In genomic region chr17:80204626-80205468, GRCh38 we compare ENCODE assay signal across 2 cellular contexts.
A peak's percentile ranks its signal among the peaks of the same experiment; 100 is the strongest.
TF ChIP-seq lines count a peak whose summit lies in the region.

No MANE protein-coding gene starts in this region.

TF ChIP-seq in H1, 55 proteins besides CTCF, POLR2A, EP300 and RAD21:
- TF ChIP-seq CEBPB (IDR thresholded peaks at IDR 0.05; ENCODE audit: low read depth, low read length) (no peak), TEAD4 (IDR thresholded peaks at IDR 0.05; ENCODE audit: low read depth, low read length) (0 out of 2 replicates have a peak, but pooled peaks have one; percentile 6), CHD7 (IDR thresholded peaks at IDR 0.05; ENCODE audit: insufficient replicate concordance, low read length) (no peak), RBBP5 (IDR thresholded peaks at IDR 0.05; ENCODE audit: borderline replicate concordance, low read depth, low read length) (no peak), CBX8 (IDR thresholded peaks at IDR 0.05; ENCODE audit: borderline replicate concordance, low read depth, low read length) (no peak), BCL11A (IDR thresholded peaks at IDR 0.05; ENCODE audit: low read depth in 2 of 2, low read length in 2 of 2) (no peak)

TF ChIP-seq in SK-N-SH treated with all-trans-retinoic acid at 6 μM for 48 hours, 23 proteins besides CTCF, POLR2A, EP300 and RAD21:
- TF ChIP-seq RARB (CRISPR knock-in tag; IDR thresholded peaks at IDR 0.05) (no peak), PPARA (CRISPR knock-in tag; IDR thresholded peaks at IDR 0.05; ENCODE audit: borderline replicate concordance) (no peak), SNAI2 (CRISPR knock-in tag; IDR thresholded peaks at IDR 0.05) (no peak), GLIS3 (CRISPR knock-in tag; IDR thresholded peaks at IDR 0.05) (no peak), PATZ1 (CRISPR knock-in tag; IDR thresholded peaks at IDR 0.05; ENCODE audit: borderline replicate concordance) (no peak), OSR1 (CRISPR knock-in tag; IDR thresholded peaks at IDR 0.05) (no peak), ZNF70 (CRISPR knock-in tag; IDR thresholded peaks at IDR 0.05) (no peak), ZNF565 (CRISPR knock-in tag; conservative IDR thresholded peaks at IDR 0.05; ENCODE audit: low read depth) (no peak), TCF4 (CRISPR knock-in tag; IDR thresholded peaks at IDR 0.05; ENCODE audit: borderline replicate concordance) (no peak), TOX (CRISPR knock-in tag; IDR thresholded peaks at IDR 0.05; ENCODE audit: borderline replicate concordance) (no peak), ARNTL (CRISPR knock-in tag; IDR thresholded peaks at IDR 0.05; ENCODE audit: borderline replicate concordance, low read depth) (no peak), ZC3H10 (CRISPR knock-in tag; IDR thresholded peaks at IDR 0.05) (no peak), CREB5 (CRISPR knock-in tag; IDR thresholded peaks at IDR 0.05; ENCODE audit: low read depth) (no peak), CSRNP3 (CRISPR knock-in tag; IDR thresholded peaks at IDR 0.05) (no peak)
